ENCODE assay signal across 8 cellular contexts in the genomic region with DNA sequence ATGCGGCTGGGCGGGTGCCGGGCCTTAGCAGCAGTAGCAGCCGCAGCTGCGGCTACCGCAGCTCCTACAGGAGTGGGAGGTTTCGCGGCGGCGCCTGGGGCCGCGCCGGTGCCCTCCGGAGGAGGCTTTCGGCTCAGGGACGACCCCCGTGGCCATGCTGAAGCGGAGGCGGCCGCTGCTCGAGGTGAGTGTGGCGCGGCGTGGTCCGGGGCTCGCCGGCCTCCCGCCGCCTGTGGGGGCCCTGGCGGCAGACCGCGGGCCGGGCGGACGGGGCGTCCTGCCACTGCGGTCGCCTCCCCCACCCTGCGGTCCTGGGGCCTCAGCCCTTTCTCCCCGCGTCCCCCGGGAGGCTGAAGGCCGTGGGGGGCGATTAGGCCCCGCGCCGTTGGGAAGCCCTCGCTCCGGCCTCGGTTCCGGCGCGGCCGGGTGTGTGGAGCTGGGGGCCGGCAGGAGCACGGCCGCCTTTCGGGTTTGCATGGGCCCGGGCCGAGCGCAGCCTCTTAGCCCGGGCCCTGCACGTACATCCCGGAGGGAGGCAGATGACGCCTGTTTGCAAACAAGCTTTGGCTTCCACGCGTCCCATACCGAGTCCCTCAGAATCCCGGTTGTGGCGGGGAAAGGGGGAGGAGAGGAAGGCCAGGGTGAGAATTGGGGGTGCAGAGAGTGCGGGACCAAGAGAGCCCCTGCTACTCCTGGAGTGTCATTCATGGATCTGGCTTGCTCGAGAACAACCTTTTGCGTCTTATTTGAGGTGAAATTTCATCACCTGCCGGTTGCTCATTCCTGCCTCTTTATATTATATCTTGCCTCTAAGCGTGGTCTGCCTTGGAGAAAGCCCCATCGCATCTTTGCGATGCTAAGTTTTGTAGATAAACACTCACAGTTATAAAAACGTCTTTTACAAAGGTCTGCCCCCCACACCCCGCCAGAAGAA. TPM values are rescaled to one million over a fixed set of nuclear protein-coding genes. Genes with fewer than 3 reads are reported as not detected.
DNase-seq lines count a peak whose midpoint lies in the region; ATAC-seq and TF ChIP-seq lines count a peak whose summit lies in the region.

No MANE protein-coding gene starts in this region.

- no peak for TF ChIP-seq CTCF in activated CD8-positive, alpha-beta T cell treated with anti-CD3 and anti-CD28 coated beads for 36 hours (IDR thresholded peaks at IDR 0.05)
- TF ChIP-seq CTCF in endothelial cell (IDR thresholded peaks at IDR 0.05; ENCODE audit: unreplicated experiment), result peak; percentile 33

- H3K9me3 Mint-ChIP-seq in activated CD8-positive, alpha-beta T cell treated with anti-CD3 and anti-CD28 coated beads for 36 hours, result no peaks in the 10 kb centered on the region
- H3K9me3 Mint-ChIP-seq in endothelial cell (ENCODE audit: unreplicated experiment), result no peaks in the 10 kb centered on the region
- no peaks in the 10 kb centered on the region for H3K9me3 Mint-ChIP-seq in stimulated activated naive CD8-positive, alpha-beta T cell treated with anti-CD3 and anti-CD28 coated beads, Interleukin-15, amount 100 ng/mL, for 72 hours

- H3K27me3 Mint-ChIP-seq in activated CD8-positive, alpha-beta T cell treated with anti-CD3 and anti-CD28 coated beads for 36 hours, result no peaks in the 10 kb centered on the region
- H3K27me3 Mint-ChIP-seq in endothelial cell (ENCODE audit: unreplicated experiment), result peaks cover 8% of the 10 kb centered on the region
- H3K27me3 Mint-ChIP-seq in stimulated activated naive CD8-positive, alpha-beta T cell treated with anti-CD3 and anti-CD28 coated beads, Interleukin-15, amount 100 ng/mL, for 72 hours, result no peaks in the 10 kb centered on the region

- POLR2A ChIA-PET in activated CD8-positive, alpha-beta T cell treated with anti-CD3 and anti-CD28 coated beads for 36 hours (lab: Charles Lee), result interaction anchor here (0.6 to 1.6 kb wide), 5 partner anchors 9 to 262 kb away, joined by 3 to 4 read pairs (median 3); partner anchors contain the start of genes KTI12, ORC1 and PRPF38A

- peak overlapping the region; percentile 82 for H3K4me3 Mint-ChIP-seq in activated CD8-positive, alpha-beta T cell treated with anti-CD3 and anti-CD28 coated beads for 36 hours
- peak overlapping the region; percentile 94 for H3K4me3 Mint-ChIP-seq in endothelial cell (ENCODE audit: unreplicated experiment)
- H3K4me3 Mint-ChIP-seq in stimulated activated naive CD8-positive, alpha-beta T cell treated with anti-CD3 and anti-CD28 coated beads, Interleukin-15, amount 100 ng/mL, for 72 hours, result peak overlapping the region; percentile 82 to 85

- peak overlapping the region; percentile 87 for H3K27ac Mint-ChIP-seq in activated CD8-positive, alpha-beta T cell treated with anti-CD3 and anti-CD28 coated beads for 36 hours
- peak overlapping the region; percentile 85 for H3K27ac Mint-ChIP-seq in endothelial cell (ENCODE audit: unreplicated experiment)
- peak overlapping the region; percentile 89 to 94 for H3K27ac Mint-ChIP-seq in stimulated activated naive CD8-positive, alpha-beta T cell treated with anti-CD3 and anti-CD28 coated beads, Interleukin-15, amount 100 ng/mL, for 72 hours

- H3K36me3 Mint-ChIP-seq in activated CD8-positive, alpha-beta T cell treated with anti-CD3 and anti-CD28 coated beads for 36 hours (ENCODE audit: low read depth), result no peaks in the 10 kb centered on the region
- H3K36me3 Mint-ChIP-seq in endothelial cell (ENCODE audit: low read depth, unreplicated experiment), result no peaks in the 10 kb centered on the region

- intact Hi-C loops in Right ventricle myocardium inferior (cut with DNase I), result loop anchor here (5.0 kb wide), 1 partner anchor 155 kb away; no protein-coding TSS in a partner anchor
- intact Hi-C loops in cardiac septum (cut with DNase I), result loop anchor here (2.0 to 5.0 kb wide), 2 partner anchors 155 to 222 kb away; no protein-coding TSS in a partner anchor
- intact Hi-C loops in activated CD8-positive, alpha-beta T cell treated with anti-CD3 and anti-CD28 coated beads for 36 hours (cut with micrococcal nuclease), result no loop called here

- DNase-seq in Right ventricle myocardium inferior (ENCODE audit: missing footprints) (peak; percentile 76), cardiac septum (ENCODE audit: low spot score) (no peak), NCI-H2171 (lab: John Stamatoyannopoulos, UW) (peak; percentile 55), endothelial cell (ENCODE audit: low spot score) (peak; percentile 38), midbrain (lab: John Stamatoyannopoulos, UW) (peak; percentile 44)
- DNase-seq in activated CD8-positive, alpha-beta T cell treated with anti-CD3 and anti-CD28 coated beads for 36 hours, result peak; percentile 56
- peak; percentile 55 to 57 for DNase-seq in stimulated activated naive CD8-positive, alpha-beta T cell treated with anti-CD3 and anti-CD28 coated beads, Interleukin-15, amount 100 ng/mL, for 72 hours

- H3K4me1 Mint-ChIP-seq in activated CD8-positive, alpha-beta T cell treated with anti-CD3 and anti-CD28 coated beads for 36 hours (ENCODE audit: low read depth), result peaks cover 43% of the 10 kb centered on the region
- H3K4me1 Mint-ChIP-seq in endothelial cell (ENCODE audit: unreplicated experiment), result peaks cover 9% of the 10 kb centered on the region
- peaks cover 48% of the 10 kb centered on the region for H3K4me1 Mint-ChIP-seq in stimulated activated naive CD8-positive, alpha-beta T cell treated with anti-CD3 and anti-CD28 coated beads, Interleukin-15, amount 100 ng/mL, for 72 hours

- ATAC-seq in Right ventricle myocardium inferior (peak; percentile 70), HG02885 (IDR thresholded peaks at IDR 0.05; ENCODE audit: poor library complexity, unreplicated experiment) (peak; percentile 52)
- ATAC-seq in activated CD8-positive, alpha-beta T cell treated with anti-CD3 and anti-CD28 coated beads for 36 hours, result peak; percentile 35
- ATAC-seq in stimulated activated naive CD8-positive, alpha-beta T cell treated with anti-CD3 and anti-CD28 coated beads, Interleukin-15, amount 100 ng/mL, for 72 hours, result peak; percentile 61

- CTCF ChIA-PET in activated CD8-positive, alpha-beta T cell treated with anti-CD3 and anti-CD28 coated beads for 36 hours (lab: Charles Lee), result interaction anchor here (1.0 to 1.2 kb wide), 5 partner anchors 9 to 154 kb away, joined by 3 to 4 read pairs (median 3); no protein-coding TSS in a partner anchor

RNA-seq across cellular contexts. Expression of gene ZFYVE9, which starts 0.6 kb away (rescaled TPM):
- 18.0 TPM for total RNA-seq in Right ventricle myocardium inferior
- total RNA-seq in cardiac septum, result 15.5 TPM
- 1 to 10 TPM; 5.0 to 5.6 TPM for total RNA-seq in activated CD8-positive, alpha-beta T cell treated with anti-CD3 and anti-CD28 coated beads for 36 hours
- total RNA-seq in endothelial cell (ENCODE audit: unreplicated experiment), result 19.5 TPM
